1 cellular context compared by ENCODE assay signal in the genomic region with DNA sequence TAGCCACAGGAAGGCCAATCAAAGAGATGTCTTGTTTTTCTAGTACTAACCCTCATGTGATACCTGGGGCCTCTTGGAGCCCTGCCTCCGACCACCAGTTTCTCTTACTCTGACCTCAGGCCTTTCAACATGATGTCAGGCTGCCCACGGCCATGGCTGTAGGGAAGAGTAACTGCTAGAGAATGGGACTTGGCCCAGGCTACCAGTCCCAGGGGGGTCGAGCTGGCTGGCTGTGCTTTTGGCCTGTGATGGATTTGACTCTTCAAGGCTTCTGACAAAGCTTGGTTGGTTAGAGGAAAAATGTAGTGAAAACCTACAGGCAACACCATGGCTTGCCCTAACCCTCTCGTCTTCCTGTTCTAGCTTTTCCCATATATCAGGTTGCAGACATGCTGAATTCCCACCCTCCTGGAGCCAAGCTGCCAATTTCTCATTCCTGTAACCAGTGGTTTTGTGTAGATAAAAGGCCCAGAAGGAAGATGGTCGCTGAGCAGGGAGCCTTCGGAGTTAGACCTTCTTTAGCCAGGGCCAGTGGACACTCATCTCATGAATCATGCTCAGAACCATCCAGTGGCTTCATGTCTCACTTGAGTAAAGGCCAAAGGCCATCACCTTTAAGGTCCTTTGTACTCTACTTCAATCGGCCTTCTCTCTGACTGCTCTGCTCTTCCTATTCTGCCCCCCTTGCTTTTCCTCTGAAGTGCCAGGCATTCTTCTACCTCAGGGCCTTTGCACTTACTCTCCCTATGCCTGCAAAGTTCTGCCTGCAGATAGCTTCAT.
TF ChIP-seq lines count a peak whose summit lies in the region.

No MANE protein-coding gene starts in this region.

TF ChIP-seq in SK-N-SH, 30 proteins besides CTCF, POLR2A, EP300 and RAD21 (continued from another document):
- TF ChIP-seq MXI1 (IDR thresholded peaks at IDR 0.05; ENCODE audit: low read depth, low read length): no peak
- TF ChIP-seq NRF1 (IDR thresholded peaks at IDR 0.05; ENCODE audit: low read depth, low read length): no peak
